In genomic region chr1:38173848-38174247, GRCh38 we compare ENCODE assay signal across 28 cellular contexts.
DNase-seq lines count a peak whose midpoint lies in the region; ATAC-seq, FAIRE-seq and TF ChIP-seq lines count a peak whose summit lies in the region.
"Had no signal": no experiment of that assay in that cellular context is flagged by ENCODE, and none has a peak within 500 bp of the region (broad histone marks: within the 10 kb centered on the region; RNA-seq: fewer than 3 reads in every experiment).

No MANE protein-coding gene starts in this region.

- H3K9me3 Mint-ChIP-seq in IgD-negative memory B cell: no peaks in the 10 kb centered on the region
- no peaks in the 10 kb centered on the region for H3K9me3 Mint-ChIP-seq in CD4-positive, alpha-beta T cell
- H3K9me3 Mint-ChIP-seq: HFFc6; stimulated activated effector memory CD8-positive, alpha-beta T cell treated with anti-CD3 and anti-CD28 coated beads, Interleukin-12 subunit alpha, Interleukin-12 subunit beta, amount 100 ng/mL, for 72 hours had no signal

- TF ChIP-seq CTCF in uterus (IDR thresholded peaks at IDR 0.05): no peak
- no peak for TF ChIP-seq CTCF in CD4-positive, alpha-beta T cell (IDR thresholded peaks at IDR 0.05)

- intact Hi-C loops in uterus (cut with DNase I; ENCODE audit: low total_unique reads): no loop called here
- intact Hi-C loops in CD4-positive, alpha-beta T cell (cut with DNase I, micrococcal nuclease): no loop called here

- H3K4me3 ChIP-seq in uterus: no peak overlapping the region
- H3K4me3 ChIP-seq: BLaER1 treated with 17β-estradiol and CSF1 and Interleukin-3, amounts not matched to agents 10 nM and 100 nM; left lung; MG63; right lobe of liver; suprapubic skin had no signal

- H3K27ac ChIP-seq in uterus: no peak overlapping the region
- no peak overlapping the region for H3K27ac ChIP-seq in CD4-positive, alpha-beta T cell (ENCODE audit: low read depth, low read length)
- H3K27ac ChIP-seq: left lung, neutrophil, right lobe of liver, suprapubic skin had no signal

- POLR2A ChIA-PET in CD4-positive, alpha-beta T cell (lab: Charles Lee): no interaction called here

- H3K9me3 ChIP-seq in uterus: no peaks in the 10 kb centered on the region
- no peaks in the 10 kb centered on the region for H3K9me3 ChIP-seq in CD4-positive, alpha-beta T cell (ENCODE audit: control insufficient read depth, low read length)
- H3K9me3 ChIP-seq: left lung, MG63, neutrophil, right lobe of liver, suprapubic skin had no signal

- peak overlapping the region in 2 of 3 donors; percentile 10 to 32 for H3K27ac Mint-ChIP-seq in IgD-negative memory B cell
- no peak overlapping the region for H3K27ac Mint-ChIP-seq in CD4-positive, alpha-beta T cell
- H3K27ac Mint-ChIP-seq: HFFc6; progenitor cell of endocrine pancreas; stimulated activated effector memory CD8-positive, alpha-beta T cell treated with anti-CD3 and anti-CD28 coated beads, Interleukin-12 subunit alpha, Interleukin-12 subunit beta, amount 100 ng/mL, for 72 hours had no signal

- no peaks in the 10 kb centered on the region for H3K4me1 ChIP-seq in uterus
- H3K4me1 ChIP-seq: left lung, right lobe of liver, suprapubic skin had no signal

- H3K27me3 Mint-ChIP-seq in IgD-negative memory B cell: no peaks in the 10 kb centered on the region
- peaks cover 3% of the 10 kb centered on the region for H3K27me3 Mint-ChIP-seq in CD4-positive, alpha-beta T cell

- H3K4me1 Mint-ChIP-seq in IgD-negative memory B cell: peaks cover 8 to 12% (median 10%) of the 10 kb centered on the region in 3 donors
- no peaks in the 10 kb centered on the region for H3K4me1 Mint-ChIP-seq in CD4-positive, alpha-beta T cell (ENCODE audit: low read depth)
- H3K4me1 Mint-ChIP-seq: stimulated activated effector memory CD8-positive, alpha-beta T cell treated with anti-CD3 and anti-CD28 coated beads, Interleukin-12 subunit alpha, Interleukin-12 subunit beta, amount 100 ng/mL, for 72 hours had no signal

- DNase-seq in GM12891 (ENCODE audit: insufficient read length, low spot score): no peak
- DNase-seq in germinal center (ENCODE audit: low spot score): peak; percentile 39
- DNase-seq in activated naive CD4-positive, alpha-beta T cell treated with anti-CD3 and anti-CD28 coated beads, Interleukin-2, amount 50 U/mL, for 16 hours: no peak
- DNase-seq in HT-29 (ENCODE audit: low spot score): no peak
- DNase-seq in uterus: no peak
- no peak for DNase-seq in CD4-positive, alpha-beta T cell
- DNase-seq: activated naive CD4-positive, alpha-beta T cell treated with Interleukin-2 at 50 U/mL for 16 hours; amniotic stem cell; DND-41; GOT3; HFFc6; KG1; left lung; MG63; NCI-H146; NCI-H446 treated with DMSO at 0.1 percent for 48 hours; right lobe of liver; Right ventricle myocardium superior; stimulated activated CD4-positive, alpha-beta T cell treated with anti-CD3 and anti-CD28 coated beads, Interleukin-4, amount 100 ng/mL, for 1 hour had no signal

- no peak for TF ChIP-seq POLR2A in GM12891 (IDR thresholded peaks at IDR 0.05; ENCODE audit: low read depth, low read length)
- TF ChIP-seq POLR2A in uterus (IDR thresholded peaks at IDR 0.05): no peak

- no peaks in the 10 kb centered on the region for H3K36me3 Mint-ChIP-seq in IgD-negative memory B cell
- H3K36me3 Mint-ChIP-seq in CD4-positive, alpha-beta T cell (ENCODE audit: low read depth): no peaks in the 10 kb centered on the region
- H3K36me3 Mint-ChIP-seq: stimulated activated effector memory CD8-positive, alpha-beta T cell treated with anti-CD3 and anti-CD28 coated beads, Interleukin-12 subunit alpha, Interleukin-12 subunit beta, amount 100 ng/mL, for 72 hours had no signal

- FAIRE-seq in GM12891 (lab: Jason Lieb, UNC): no peak
- FAIRE-seq: HTR-8/SVneo, islet of Langerhans had no signal

- H3K27me3 ChIP-seq in uterus: no peaks in the 10 kb centered on the region
- H3K27me3 ChIP-seq in CD4-positive, alpha-beta T cell (ENCODE audit: control insufficient read depth, insufficient read depth, low read length): no peaks in the 10 kb centered on the region
- H3K27me3 ChIP-seq: BLaER1 treated with 17β-estradiol and CSF1 and Interleukin-3, amounts not matched to agents 10 nM and 100 nM; left lung; MG63; neutrophil; right lobe of liver; suprapubic skin had no signal

- no peaks in the 10 kb centered on the region for H3K36me3 ChIP-seq in uterus
- H3K36me3 ChIP-seq: BLaER1 treated with 17β-estradiol and CSF1 and Interleukin-3, amounts not matched to agents 10 nM and 100 nM; left lung; MG63; neutrophil; right lobe of liver; suprapubic skin had no signal

- peak; percentile 12 for ATAC-seq in GM18907 (IDR thresholded peaks at IDR 0.05; ENCODE audit: unreplicated experiment)
- ATAC-seq in CD4-positive, alpha-beta T cell (ENCODE audit: poor library complexity): no peak
- ATAC-seq: left lung, right lobe of liver had no signal

- peak overlapping the region in 1 of 4 donors; percentile 63 for H3K4me3 Mint-ChIP-seq in IgD-negative memory B cell
- H3K4me3 Mint-ChIP-seq in CD4-positive, alpha-beta T cell: no peak overlapping the region
- H3K4me3 Mint-ChIP-seq: HFFc6; stimulated activated effector memory CD8-positive, alpha-beta T cell treated with anti-CD3 and anti-CD28 coated beads, Interleukin-12 subunit alpha, Interleukin-12 subunit beta, amount 100 ng/mL, for 72 hours had no signal

- CTCF ChIA-PET in CD4-positive, alpha-beta T cell (lab: Charles Lee): no interaction called here

TF ChIP-seq in GM12891, 5 proteins besides CTCF, POLR2A, EP300 and RAD21:
- TF ChIP-seq POU2F2 (IDR thresholded peaks at IDR 0.05; ENCODE audit: low read depth, low read length) (no peak), TAF1 (IDR thresholded peaks at IDR 0.05; ENCODE audit: low read depth, low read length) (no peak), SPI1 (IDR thresholded peaks at IDR 0.05; ENCODE audit: low read depth, low read length) (peak; percentile 74), PAX5 (IDR thresholded peaks at IDR 0.05; ENCODE audit: insufficient read depth, low read length, severe bottlenecking) (no peak), POLR2AphosphoS5 (IDR thresholded peaks at IDR 0.05; ENCODE audit: low read depth, low read length) (no peak)
TF ChIP-seq in GM12891: peak in this region for 1.
